8 cellular contexts compared by ENCODE assay signal in the genomic region with DNA sequence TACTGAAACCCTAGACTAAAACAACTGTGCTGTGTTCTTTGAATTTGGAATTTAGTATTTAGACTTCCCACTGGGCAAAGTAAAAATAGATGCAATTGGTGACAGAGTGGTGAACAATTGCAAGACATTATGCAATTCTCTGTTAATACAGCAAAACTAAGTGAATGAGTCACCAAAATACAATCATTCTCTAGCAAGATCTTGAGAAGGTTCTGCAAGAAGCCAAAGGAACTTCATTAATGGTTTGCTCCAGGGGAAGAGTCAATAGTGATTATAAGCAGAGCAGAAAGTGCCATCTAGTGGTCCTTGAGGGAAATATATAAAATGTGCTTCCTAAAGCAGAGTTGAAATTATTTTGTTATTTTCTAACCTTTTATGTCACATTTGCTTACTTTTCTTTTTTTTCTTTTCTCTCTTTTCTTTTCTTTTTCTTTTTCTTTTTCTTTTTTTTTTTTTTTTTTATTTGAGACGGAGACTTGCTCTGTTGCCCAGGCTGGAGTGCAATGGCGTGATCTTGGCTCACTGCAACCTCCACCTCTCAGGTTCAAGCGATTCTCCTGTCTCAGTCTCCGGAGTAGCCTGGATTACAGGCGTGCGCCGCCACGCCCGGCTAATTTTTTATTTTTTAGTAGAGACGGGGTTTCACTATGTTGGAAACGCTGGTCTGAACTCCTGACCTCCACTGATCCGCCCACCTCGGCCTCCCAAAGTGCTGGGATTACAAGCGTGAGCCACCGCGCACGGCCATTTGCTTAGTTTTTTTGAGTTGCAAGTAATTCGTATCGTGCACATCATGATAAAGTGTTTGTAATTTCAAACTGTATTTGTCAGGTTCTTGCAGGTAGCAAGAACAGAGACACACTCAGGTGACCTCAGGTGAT.
DNase-seq lines count a peak whose midpoint lies in the region; ATAC-seq and TF ChIP-seq lines count a peak whose summit lies in the region.

No MANE protein-coding gene starts in this region.

- no peak overlapping the region for H3K4me3 Mint-ChIP-seq in activated CD8-positive, alpha-beta T cell treated with anti-CD3 and anti-CD28 coated beads for 36 hours

- no peak for TF ChIP-seq POLR2A in gastrocnemius medialis (IDR thresholded peaks at IDR 0.05)

- no peaks in the 10 kb centered on the region for H3K9me3 ChIP-seq in left ventricle myocardium inferior (replicated peaks)
- H3K9me3 ChIP-seq in gastrocnemius medialis, result no peaks in the 10 kb centered on the region
- H3K9me3 ChIP-seq in effector memory CD4-positive, alpha-beta T cell (ENCODE audit: control insufficient read depth, low read length), result no peaks in the 10 kb centered on the region

- intact Hi-C loops in activated CD8-positive, alpha-beta T cell treated with anti-CD3 and anti-CD28 coated beads for 36 hours (cut with micrococcal nuclease), result loop anchor here (1.0 kb wide), 1 partner anchor 377 kb away; no protein-coding TSS in a partner anchor
- intact Hi-C loops in left ventricle myocardium inferior (cut with micrococcal nuclease) (loop anchor here (10.0 kb wide), 1 partner anchor 75 kb away; no protein-coding TSS in a partner anchor), gastrocnemius medialis (cut with DNase I; ENCODE audit: low total_unique reads) (loop anchor here (1.0 kb wide), 1 partner anchor 377 kb away; no protein-coding TSS in a partner anchor)

- H3K4me3 ChIP-seq in left ventricle myocardium inferior (no peak overlapping the region), gastrocnemius medialis (no peak overlapping the region)
- H3K4me3 ChIP-seq in effector memory CD4-positive, alpha-beta T cell (ENCODE audit: insufficient read depth, low read depth, low read length, poor library complexity, severe bottlenecking), result no peak overlapping the region

- no peaks in the 10 kb centered on the region for H3K9me3 Mint-ChIP-seq in activated CD8-positive, alpha-beta T cell treated with anti-CD3 and anti-CD28 coated beads for 36 hours

- no peak overlapping the region for H3K27ac ChIP-seq in left ventricle myocardium inferior (replicated peaks)
- H3K27ac ChIP-seq in gastrocnemius medialis, result no peak overlapping the region
- H3K27ac ChIP-seq in effector memory CD4-positive, alpha-beta T cell (ENCODE audit: insufficient read depth, low read length, poor library complexity, severe bottlenecking), result no peak overlapping the region

- TF ChIP-seq CTCF in activated CD8-positive, alpha-beta T cell treated with anti-CD3 and anti-CD28 coated beads for 36 hours (IDR thresholded peaks at IDR 0.05), result peak; percentile 73
- TF ChIP-seq CTCF in left ventricle myocardium inferior (IDR thresholded peaks at IDR 0.05; ENCODE audit: borderline replicate concordance), result peak; percentile 73
- peak in 4 of 5 experiments; percentile 45 to 63 (median 57) for TF ChIP-seq CTCF in gastrocnemius medialis (IDR thresholded peaks at IDR 0.05 in 4 of 5, conservative IDR thresholded peaks at IDR 0.05 in 1 of 5)

- peak; percentile 86 for ATAC-seq in GM19023 (IDR thresholded peaks at IDR 0.05; ENCODE audit: unreplicated experiment)
- ATAC-seq in HG03066 (IDR thresholded peaks at IDR 0.05; ENCODE audit: low read depth, unreplicated experiment), result peak; percentile 91
- peak; percentile 73 for ATAC-seq in activated CD8-positive, alpha-beta T cell treated with anti-CD3 and anti-CD28 coated beads for 36 hours
- peak; percentile 78 to 79 for ATAC-seq in gastrocnemius medialis

- DNase-seq in Caki2 (ENCODE audit: low read depth) (peak; percentile 75), NCI-H2196 (lab: John Stamatoyannopoulos, UW; ENCODE audit: unreplicated experiment) (peak; percentile 73), left ventricle myocardium inferior (no peak), gastrocnemius medialis (no peak)
- DNase-seq in activated CD8-positive, alpha-beta T cell treated with anti-CD3 and anti-CD28 coated beads for 36 hours, result no peak
- DNase-seq in effector memory CD4-positive, alpha-beta T cell, result no peak

- no peak overlapping the region for H3K27ac Mint-ChIP-seq in activated CD8-positive, alpha-beta T cell treated with anti-CD3 and anti-CD28 coated beads for 36 hours

- peaks cover 3% of the 10 kb centered on the region for H3K4me1 Mint-ChIP-seq in activated CD8-positive, alpha-beta T cell treated with anti-CD3 and anti-CD28 coated beads for 36 hours (ENCODE audit: low read depth)

- peaks cover 15% of the 10 kb centered on the region for H3K27me3 Mint-ChIP-seq in activated CD8-positive, alpha-beta T cell treated with anti-CD3 and anti-CD28 coated beads for 36 hours

- CTCF ChIA-PET in activated CD8-positive, alpha-beta T cell treated with anti-CD3 and anti-CD28 coated beads for 36 hours (lab: Charles Lee), result no interaction called here

- H3K4me1 ChIP-seq in left ventricle myocardium inferior, result no peaks in the 10 kb centered on the region
- H3K4me1 ChIP-seq in gastrocnemius medialis, result no peaks in the 10 kb centered on the region
- no peaks in the 10 kb centered on the region for H3K4me1 ChIP-seq in effector memory CD4-positive, alpha-beta T cell (ENCODE audit: control insufficient read depth, insufficient read depth, low read length, poor library complexity, severe bottlenecking)

- in situ Hi-C loops in Caki2 (cut with HindIII; ENCODE audit: low pct_unique_long_range_greater_than_20kb, low sequenced_read_pairs), result no loop called here
- in situ Hi-C loops in gastrocnemius medialis (cut with MboI; ENCODE audit: low sequenced_read_pairs in 4 of 4), result loop anchor here (5.0 to 25.0 kb wide), 3 partner anchors 375 to 552 kb away; no protein-coding TSS in a partner anchor

- H3K36me3 ChIP-seq in left ventricle myocardium inferior, result no peaks in the 10 kb centered on the region
- no peaks in the 10 kb centered on the region for H3K36me3 ChIP-seq in gastrocnemius medialis
- no peaks in the 10 kb centered on the region for H3K36me3 ChIP-seq in effector memory CD4-positive, alpha-beta T cell (ENCODE audit: control insufficient read depth, insufficient read depth, low read length)

- no peaks in the 10 kb centered on the region for H3K27me3 ChIP-seq in left ventricle myocardium inferior (ENCODE audit: low read depth)
- H3K27me3 ChIP-seq in gastrocnemius medialis, result no peaks in the 10 kb centered on the region
- H3K27me3 ChIP-seq in effector memory CD4-positive, alpha-beta T cell (replicated peaks; ENCODE audit: control insufficient read depth, insufficient read depth, low read length, poor library complexity, severe bottlenecking), result no peaks in the 10 kb centered on the region

- POLR2A ChIA-PET in activated CD8-positive, alpha-beta T cell treated with anti-CD3 and anti-CD28 coated beads for 36 hours (lab: Charles Lee), result no interaction called here

- no peaks in the 10 kb centered on the region for H3K36me3 Mint-ChIP-seq in activated CD8-positive, alpha-beta T cell treated with anti-CD3 and anti-CD28 coated beads for 36 hours (ENCODE audit: low read depth)

Comparison
In these comparisons a context has a peak if more than half of its experiments do, and no peak if none do; other contexts are left out.
1. DNase-seq: peak in Caki2 (single experiment) and NCI-H2196 (single experiment); none in activated CD8-positive, alpha-beta T cell treated with anti-CD3 and anti-CD28 coated beads for 36 hours (single experiment), left ventricle myocardium inferior (single experiment), gastrocnemius medialis (0 of 2) and effector memory CD4-positive, alpha-beta T cell (0 of 3).
2. Peak in every context shown above with its lines, with median percentiles within 50 percentile points of each other: ATAC-seq and CTCF ChIP-seq.